In genomic region chr7:79357101-79357500, GRCh38 we compare ENCODE assay signal across 31 cellular contexts.
"Had no signal": no experiment of that assay in that cellular context is flagged by ENCODE, and none has a peak within 500 bp of the region (broad histone marks: within the 10 kb centered on the region; RNA-seq: fewer than 3 reads in every experiment).

No MANE protein-coding gene starts in this region.

- H3K27ac ChIP-seq: cardiac muscle cell, Peyer's patch, WERI-Rb-1 had no signal

- DNase-seq: activated CD4-positive, alpha-beta memory T cell treated with anti-CD3 and anti-CD28 coated beads, Interleukin-2, amount 10 ng/mL, durations not matched to agents 7 days and 5 days; activated CD4-positive, alpha-beta T cell treated with anti-CD3 and anti-CD28 coated beads for 1 hour; activated CD4-positive, alpha-beta T cell treated with anti-CD3 and anti-CD28 coated beads for 48 hours; activated CD4-positive, CD25-positive, alpha-beta regulatory T cell; activated CD8-positive, alpha-beta memory T cell treated with anti-CD3 and anti-CD28 coated beads for 24 hours; activated CD8-positive, alpha-beta memory T cell treated with anti-CD3 and anti-CD28 coated beads, Interleukin-2, amount 10 ng/mL, durations not matched to agents 7 days and 5 days; activated effector memory CD4-positive, alpha-beta T cell treated with anti-CD3 and anti-CD28 coated beads, Interleukin-2, amount 50 U/mL, for 16 hours; activated naive CD4-positive, alpha-beta T cell; activated naive CD4-positive, alpha-beta T cell treated with anti-CD3 and anti-CD28 coated beads, Interleukin-2, amount 50 U/mL, for 16 hours; activated naive CD8-positive, alpha-beta T cell treated with anti-CD3 and anti-CD28 coated beads for 36 hours; activated T-cell treated with anti-CD3 and anti-CD28 coated beads, Interleukin-2, amount 50 U/mL, for 1 hour; activated T-cell treated with anti-CD3 and anti-CD28 coated beads, Interleukin-2, amount 50 U/mL, for 72 hours; amniotic stem cell; aorta; Kasumi-1; KG1; MG63; NCI-H1092; NCI-H1436 treated with DMSO at 0.1 percent for 48 hours; NCI-H1694 treated with DMSO at 0.1 percent for 48 hours; NCI-H2029; NCI-H510A; NCI-H526; NCI-H748 treated with DMSO at 0.1 percent for 48 hours; Peyer's patch; RPMI8226; SW 1271; T1000; WERI-Rb-1 had no signal

- H3K9me3 ChIP-seq: MG63, Peyer's patch had no signal

- H3K4me3 ChIP-seq: cardiac muscle cell, MG63, Peyer's patch had no signal

- H3K27me3 ChIP-seq: cardiac muscle cell, MG63, Peyer's patch had no signal

- H3K36me3 ChIP-seq: MG63, Peyer's patch, WERI-Rb-1 had no signal

- ATAC-seq: activated CD8-positive, alpha-beta memory T cell treated with anti-CD3 and anti-CD28 coated beads, Interleukin-2, amount 10 ng/mL, durations not matched to agents 7 days and 5 days; activated T-cell treated with anti-CD3 and anti-CD28 coated beads, Interleukin-2, amount 50 U/mL, for 72 hours; activated T-helper 17 cell treated with anti-CD3 and anti-CD28 coated beads, Interleukin-2, amount 50 U/mL, for 72 hours had no signal

- H3K4me1 ChIP-seq: Peyer's patch had no signal
